23 cellular contexts compared by ENCODE assay signal in genomic region chr6:110902091-110902490, GRCh38. TPM values are rescaled to one million over a fixed set of nuclear protein-coding genes. Genes with fewer than 3 reads are reported as not detected.
DNase-seq lines count a peak whose midpoint lies in the region; ATAC-seq, FAIRE-seq and TF ChIP-seq lines count a peak whose summit lies in the region.
"Had no signal": no experiment of that assay in that cellular context is flagged by ENCODE, and none has a peak within 500 bp of the region (broad histone marks: within the 10 kb centered on the region; RNA-seq: fewer than 3 reads in every experiment).

No MANE protein-coding gene starts in this region.

- no peak for TF ChIP-seq EP300 in H1 (IDR thresholded peaks at IDR 0.05; ENCODE audit: borderline replicate concordance in 1 of 2, low read depth in 2 of 2, low read length in 2 of 2)

- no peak overlapping the region for H3K23ac ChIP-seq in H1 (ENCODE audit: insufficient read length)

- intact Hi-C loops in activated CD8-positive, alpha-beta T cell treated with anti-CD3 and anti-CD28 coated beads for 36 hours (cut with micrococcal nuclease) = no loop called here

- no peak for TF ChIP-seq CTCF in activated CD8-positive, alpha-beta T cell treated with anti-CD3 and anti-CD28 coated beads for 36 hours (IDR thresholded peaks at IDR 0.05)
- TF ChIP-seq CTCF in C4-2B (conservative IDR thresholded peaks at IDR 0.05) (no peak), RWPE2 (IDR thresholded peaks at IDR 0.05; ENCODE audit: poor library complexity, severe bottlenecking) (no peak), H1 (IDR thresholded peaks at IDR 0.05; ENCODE audit: control extremely low read depth in 1 of 3, insufficient read depth in 1 of 3, low read depth in 1 of 3, low read length in 3 of 3) (no peak)

- no peak overlapping the region for H2AK5ac ChIP-seq in H1 (ENCODE audit: low read depth, low read length)

- POLR2A ChIA-PET in activated CD8-positive, alpha-beta T cell treated with anti-CD3 and anti-CD28 coated beads for 36 hours (lab: Charles Lee) = no interaction called here
- POLR2A ChIA-PET in activated CD8-positive, alpha-beta T cell treated with anti-CD3 and anti-CD28 coated beads, Interleukin-2, amount 10 ng/mL, durations not matched to agents 7 days and 5 days (lab: Charles Lee) = interaction anchor here (0.7 kb wide), 1 partner anchor 202 kb away, joined by 3 read pairs; no protein-coding TSS in a partner anchor
- POLR2A ChIA-PET in H1 (lab: Charles Lee; ENCODE audit: partially characterized antibody) = interaction anchor here (0.7 to 9.7 kb wide), 6 partner anchors 9 to 25 kb away, joined by 4 to 81 read pairs (median 5); partner anchors contain the start of gene AMD1

- H2BK15ac ChIP-seq in H1 (ENCODE audit: low read length) = no peak overlapping the region

- H2BK12ac ChIP-seq in H1 (ENCODE audit: low read depth, low read length) = no peak overlapping the region

- no peaks in the 10 kb centered on the region for H3K23me2 ChIP-seq in H1 (ENCODE audit: low read depth, low read length)

- no peaks in the 10 kb centered on the region for H3K27me3 ChIP-seq in RWPE2 (ENCODE audit: insufficient read depth, poor library complexity, severe bottlenecking)
- no peaks in the 10 kb centered on the region; a peak in 1 of 7 replicates for H3K27me3 ChIP-seq in H1 (replicated peaks in 1 of 4; ENCODE audit: control insufficient read depth in 3 of 4, extremely low read depth in 1 of 4, insufficient read depth in 3 of 4, low read length in 3 of 4)

- no peak overlapping the region for H3K56ac ChIP-seq in H1 (replicated peaks; ENCODE audit: insufficient read length, low read depth, low read length)

- TF ChIP-seq POLR2A in H1 (IDR thresholded peaks at IDR 0.05; ENCODE audit: control extremely low read depth in 1 of 2, low read depth in 2 of 2, low read length in 2 of 2) = no peak

- H2AFZ ChIP-seq in H1 (ENCODE audit: low read length) = no peak overlapping the region

- H4K20me1 ChIP-seq in H1 (replicated peaks in 1 of 2; ENCODE audit: control insufficient read depth in 1 of 2, insufficient read depth in 2 of 2, low read length in 2 of 2) = peaks cover 0 to 5% of the 10 kb centered on the region in 2 experiments

- DNase-seq in activated CD8-positive, alpha-beta T cell treated with anti-CD3 and anti-CD28 coated beads for 36 hours = no peak
- no peak for DNase-seq in activated CD8-positive, alpha-beta T cell treated with anti-CD3 and anti-CD28 coated beads, Interleukin-2, amount 10 ng/mL, durations not matched to agents 7 days and 5 days
- DNase-seq in RWPE2 (ENCODE audit: low spot score) (no peak), H1 (ENCODE audit: low read depth in 1 of 2, low spot score in 2 of 2) (no peak), DMS153 treated with DMSO at 0.1 percent for 48 hours (lab: John Stamatoyannopoulos, UW; ENCODE audit: unreplicated experiment) (no peak), putamen (ENCODE audit: low spot score) (no peak)
- DNase-seq: CD4-positive, alpha-beta T cell; COR-L47; GDM1; H9; HFFc6; KG1; NCI-H1092 treated with DMSO at 0.1 percent for 48 hours; NCI-H146; NCI-H2029; NCI-H2227 treated with DMSO at 0.1 percent for 48 hours; NCI-H510A; NCI-H748 treated with DMSO at 0.1 percent for 48 hours; OCI-M1; Right ventricle myocardium superior; SW 1271 had no signal

- no peak for TF ChIP-seq RAD21 in H1 (IDR thresholded peaks at IDR 0.05 in 1 of 2, conservative IDR thresholded peaks at IDR 0.05 in 1 of 2; ENCODE audit: low read depth in 2 of 2, low read length in 2 of 2)

- ATAC-seq in activated CD8-positive, alpha-beta T cell treated with anti-CD3 and anti-CD28 coated beads for 36 hours = peak; percentile 24
- ATAC-seq in activated CD8-positive, alpha-beta T cell treated with anti-CD3 and anti-CD28 coated beads, Interleukin-2, amount 10 ng/mL, durations not matched to agents 7 days and 5 days = no peak
- ATAC-seq in RWPE2 (ENCODE audit: low read depth) = peak; percentile 19; the same call in 2 of the 3 replicates
- no peak for ATAC-seq in GM18873 (IDR thresholded peaks at IDR 0.05; ENCODE audit: low FRiP score, unreplicated experiment)

- no peak for FAIRE-seq in H1 (lab: Jason Lieb, UNC)

- H2BK5ac ChIP-seq in H1 (ENCODE audit: low read depth, low read length) = no peak overlapping the region

- peaks cover 1% of the 10 kb centered on the region for H3K4me1 Mint-ChIP-seq in activated CD8-positive, alpha-beta T cell treated with anti-CD3 and anti-CD28 coated beads for 36 hours (ENCODE audit: low read depth)
- H3K4me1 Mint-ChIP-seq in activated CD8-positive, alpha-beta T cell treated with anti-CD3 and anti-CD28 coated beads, Interleukin-2, amount 10 ng/mL, durations not matched to agents 7 days and 5 days (ENCODE audit: low read depth) = no peaks in the 10 kb centered on the region

- no peaks in the 10 kb centered on the region for H3K79me1 ChIP-seq in H1 (ENCODE audit: low read depth, low read length)

- H3K4me1 ChIP-seq in RWPE2 (ENCODE audit: insufficient read depth, poor library complexity, severe bottlenecking) (no peaks in the 10 kb centered on the region), H1 (replicated peaks in 1 of 4; ENCODE audit: control insufficient read depth in 3 of 4, insufficient read depth in 4 of 4, low read length in 3 of 4) (no peaks in the 10 kb centered on the region)

- H4K5ac ChIP-seq in H1 (ENCODE audit: insufficient read length, low read depth, low read length) = no peak overlapping the region

- CTCF ChIA-PET in activated CD8-positive, alpha-beta T cell treated with anti-CD3 and anti-CD28 coated beads for 36 hours (lab: Charles Lee) = no interaction called here
- CTCF ChIA-PET in activated CD8-positive, alpha-beta T cell treated with anti-CD3 and anti-CD28 coated beads, Interleukin-2, amount 10 ng/mL, durations not matched to agents 7 days and 5 days (lab: Charles Lee) = interaction anchor here (1.6 kb wide), 1 partner anchor 23 kb away, joined by 4 read pairs; no protein-coding TSS in a partner anchor
- CTCF ChIA-PET in H1 (lab: Charles Lee; ENCODE audit: partially characterized antibody) = interaction anchor here (0.7 to 1.1 kb wide), 3 partner anchors 20 to 219 kb away, joined by 3 read pairs; no protein-coding TSS in a partner anchor

- H3K9ac ChIP-seq in H1 (replicated peaks in 1 of 4; ENCODE audit: extremely low read depth in 1 of 4, low read depth in 3 of 4, low read length in 3 of 4) = no peak overlapping the region

- H3K27ac Mint-ChIP-seq in activated CD8-positive, alpha-beta T cell treated with anti-CD3 and anti-CD28 coated beads for 36 hours = no peak overlapping the region
- H3K27ac Mint-ChIP-seq in activated CD8-positive, alpha-beta T cell treated with anti-CD3 and anti-CD28 coated beads, Interleukin-2, amount 10 ng/mL, durations not matched to agents 7 days and 5 days = no peak overlapping the region
- H3K27ac Mint-ChIP-seq: CD4-positive, alpha-beta T cell; HFFc6 had no signal

- peaks cover 38% of the 10 kb centered on the region for H3K36me3 Mint-ChIP-seq in activated CD8-positive, alpha-beta T cell treated with anti-CD3 and anti-CD28 coated beads for 36 hours (ENCODE audit: low read depth)
- H3K36me3 Mint-ChIP-seq in activated CD8-positive, alpha-beta T cell treated with anti-CD3 and anti-CD28 coated beads, Interleukin-2, amount 10 ng/mL, durations not matched to agents 7 days and 5 days (ENCODE audit: low read depth) = peaks cover 44% of the 10 kb centered on the region

- no peaks in the 10 kb centered on the region for H3K27me3 Mint-ChIP-seq in activated CD8-positive, alpha-beta T cell treated with anti-CD3 and anti-CD28 coated beads for 36 hours
- H3K27me3 Mint-ChIP-seq in activated CD8-positive, alpha-beta T cell treated with anti-CD3 and anti-CD28 coated beads, Interleukin-2, amount 10 ng/mL, durations not matched to agents 7 days and 5 days (ENCODE audit: low read depth) = peaks cover 13% of the 10 kb centered on the region
- H3K27me3 Mint-ChIP-seq: CD4-positive, alpha-beta T cell had no signal

- H3K9me3 ChIP-seq in RWPE2 (ENCODE audit: severe bottlenecking) (peaks cover 15% of the 10 kb centered on the region), H1 (ENCODE audit: insufficient read depth in 2 of 2, low read depth in 1 of 2, low read length in 1 of 2) (peaks cover 15 to 19% of the 10 kb centered on the region in 2 experiments)

- no peak overlapping the region for H3K18ac ChIP-seq in H1 (ENCODE audit: extremely low read depth, low read length)

- H3K79me2 ChIP-seq in H1 (ENCODE audit: control insufficient read depth in 1 of 2, insufficient read depth in 2 of 2, low read length in 2 of 2) = no peaks in the 10 kb centered on the region

- H2BK120ac ChIP-seq in H1 (replicated peaks; ENCODE audit: low read depth, low read length) = no peak overlapping the region

- no peak overlapping the region for H4K8ac ChIP-seq in H1 (ENCODE audit: extremely low read depth, insufficient read depth, low read length)

- H3K9me3 Mint-ChIP-seq in activated CD8-positive, alpha-beta T cell treated with anti-CD3 and anti-CD28 coated beads for 36 hours = peaks cover 28% of the 10 kb centered on the region
- peaks cover 19% of the 10 kb centered on the region for H3K9me3 Mint-ChIP-seq in activated CD8-positive, alpha-beta T cell treated with anti-CD3 and anti-CD28 coated beads, Interleukin-2, amount 10 ng/mL, durations not matched to agents 7 days and 5 days (ENCODE audit: insufficient read depth)

- H3K4me2 ChIP-seq in H1 (ENCODE audit: insufficient read depth in 1 of 2, low read depth in 2 of 2, low read length in 2 of 2) = no peak overlapping the region

- H3K27ac ChIP-seq in C4-2B (peak overlapping the region; percentile 2; the same call in 1 of the 2 replicates), RWPE2 (ENCODE audit: poor library complexity, severe bottlenecking) (no peak overlapping the region), H1 (ENCODE audit: low read depth, low read length) (no peak overlapping the region)

- H2BK20ac ChIP-seq in H1 (ENCODE audit: low read length) = no peak overlapping the region

- no peak overlapping the region for H3K14ac ChIP-seq in H1 (ENCODE audit: insufficient read length)

- no peak overlapping the region for H4K91ac ChIP-seq in H1 (replicated peaks; ENCODE audit: insufficient read length, low read length)

- H3K4me3 ChIP-seq in RWPE2 (ENCODE audit: severe bottlenecking) = no peak overlapping the region
- no peak overlapping the region for H3K4me3 ChIP-seq in H1 (ENCODE audit: extremely low read depth in 1 of 4, insufficient read depth in 2 of 4, low read depth in 3 of 4, low read length in 4 of 4)

- H3K4ac ChIP-seq in H1 (replicated peaks; ENCODE audit: insufficient read length, low read depth, low read length) = no peak overlapping the region

- H3K36me3 ChIP-seq in RWPE2 (ENCODE audit: low read depth) (peaks cover 13% of the 10 kb centered on the region), H1 (ENCODE audit: control insufficient read depth in 2 of 4, insufficient read depth in 4 of 4, low read length in 3 of 4) (peaks cover 0 to 9% (median 3%) of the 10 kb centered on the region in 4 experiments; a peak in 6 of 8 replicates)

- whole genome bisulfite sequencing in H1 (ENCODE audit: extremely low coverage in 1 of 2, insufficient coverage in 1 of 2, insufficient read length in 1 of 2, insufficient replicate concordance in 2 of 2, low coverage in 1 of 2, low lambda C conversion rate in 2 of 2, missing lambda C conversion rate in 1 of 2), 2 experiments = 95% methylated on average over 8 of the region's 8 CpGs; no CpG with 5 or more reads in 1 of the 2 experiments

- no peak overlapping the region for H3K4me3 Mint-ChIP-seq in activated CD8-positive, alpha-beta T cell treated with anti-CD3 and anti-CD28 coated beads for 36 hours
- no peak overlapping the region for H3K4me3 Mint-ChIP-seq in activated CD8-positive, alpha-beta T cell treated with anti-CD3 and anti-CD28 coated beads, Interleukin-2, amount 10 ng/mL, durations not matched to agents 7 days and 5 days
- H3K4me3 Mint-ChIP-seq: CD4-positive, alpha-beta T cell; H9; HFFc6 had no signal

RNA-seq across cellular contexts. Expression of gene AMD1, which starts 27.5 kb away (rescaled TPM):
- 10 to 100 TPM; 77.4 to 85.0 TPM for total RNA-seq in activated CD8-positive, alpha-beta T cell treated with anti-CD3 and anti-CD28 coated beads for 36 hours
- total RNA-seq in activated CD8-positive, alpha-beta T cell treated with anti-CD3 and anti-CD28 coated beads, Interleukin-2, amount 10 ng/mL, durations not matched to agents 7 days and 5 days = 10 to 100 TPM; 75.5 to 77.7 TPM
- total RNA-seq in H1 (2021; fragmentation: NEBNext Ultra II Directional; extraction: Animal tissue kit (Norgen Biotek cat#: 25700)) = 174 and 177 TPM in 2 replicates
- polyA plus RNA-seq in H1 (2011; rRNA removed) = 33.6 and 60.9 TPM in 2 replicates
- 74.7 TPM for polyA plus RNA-seq in H1 (2011; cell fraction: cytosol; rRNA removed)
- 19.9 TPM for polyA plus RNA-seq in H1 (2011; cell fraction: nucleus; rRNA removed)
- polyA plus RNA-seq in H1 (2012, experiment 1 of 2) = 58.5 to 157 TPM (median 83.8 TPM) in 4 replicates
- polyA plus RNA-seq in H1 (2012, experiment 2 of 2) = 12.1 TPM
- 234 TPM for polyA plus RNA-seq in H1 (2013, experiment 1 of 2)
- polyA plus RNA-seq in H1 (2013, experiment 2 of 2) = 221 TPM
- polyA minus RNA-seq in H1 (2011; rRNA and poly(A)+ RNA removed) = 121 and 137 TPM in 2 replicates
- polyA minus RNA-seq in H1 (2011; cell fraction: cytosol; rRNA and poly(A)+ RNA removed) = 96.7 TPM
- polyA minus RNA-seq in H1 (2011; cell fraction: nucleus; rRNA and poly(A)+ RNA removed) = 120 TPM

RNA-seq across cellular contexts. Expression of gene GTF3C6, which starts 56.4 kb away (rescaled TPM):
- 10 to 100 TPM; 87.5 to 89.9 TPM for total RNA-seq in activated CD8-positive, alpha-beta T cell treated with anti-CD3 and anti-CD28 coated beads for 36 hours
- total RNA-seq in activated CD8-positive, alpha-beta T cell treated with anti-CD3 and anti-CD28 coated beads, Interleukin-2, amount 10 ng/mL, durations not matched to agents 7 days and 5 days = 10 to 100 TPM; 93.9 to 99.8 TPM
- total RNA-seq in H1 (2021; fragmentation: NEBNext Ultra II Directional; extraction: Animal tissue kit (Norgen Biotek cat#: 25700)) = 87.4 and 93.9 TPM in 2 replicates
- polyA plus RNA-seq in H1 (2011; rRNA removed) = 7.4 and 13.1 TPM in 2 replicates
- polyA plus RNA-seq in H1 (2011; cell fraction: cytosol; rRNA removed) = 32.2 TPM
- polyA plus RNA-seq in H1 (2011; cell fraction: nucleus; rRNA removed) = 2.5 TPM
- polyA plus RNA-seq in H1 (2012, experiment 1 of 2) = 60.2 to 104 TPM (median 72.7 TPM) in 4 replicates
- 44.6 TPM for polyA plus RNA-seq in H1 (2012, experiment 2 of 2)
- 67.9 TPM for polyA plus RNA-seq in H1 (2013, experiment 1 of 2)
- polyA plus RNA-seq in H1 (2013, experiment 2 of 2) = 71.1 TPM
- polyA minus RNA-seq in H1 (2011; rRNA and poly(A)+ RNA removed) = 1.7 and 2.1 TPM in 2 replicates
- 14.6 TPM for polyA minus RNA-seq in H1 (2011; cell fraction: cytosol; rRNA and poly(A)+ RNA removed)
- polyA minus RNA-seq in H1 (2011; cell fraction: nucleus; rRNA and poly(A)+ RNA removed) = 5.2 TPM

Comparison
In these comparisons a context has a peak if more than half of its experiments do, and no peak if none do; other contexts are left out.
1. ATAC-seq: peak in activated CD8-positive, alpha-beta T cell treated with anti-CD3 and anti-CD28 coated beads for 36 hours (single experiment) and RWPE2 (single experiment); none in activated CD8-positive, alpha-beta T cell treated with anti-CD3 and anti-CD28 coated beads, Interleukin-2, amount 10 ng/mL, durations not matched to agents 7 days and 5 days (single experiment) and GM18873 (single experiment).